28 cellular contexts compared by ENCODE assay signal in genomic region chr11:74689666-74690065, GRCh38. TPM values are rescaled to one million over a fixed set of nuclear protein-coding genes. Genes with fewer than 3 reads are reported as not detected.
DNase-seq lines count a peak whose midpoint lies in the region; ATAC-seq and TF ChIP-seq lines count a peak whose summit lies in the region.
"Had no signal": no experiment of that assay in that cellular context is flagged by ENCODE, and none has a peak within 500 bp of the region (broad histone marks: within the 10 kb centered on the region; RNA-seq: fewer than 3 reads in every experiment).

No MANE protein-coding gene starts in this region.

- H4K20me1 ChIP-seq in osteoblast (ENCODE audit: insufficient read depth, low read length), result no peaks in the 10 kb centered on the region

- H2AFZ ChIP-seq in osteoblast (ENCODE audit: low read length), result no peak overlapping the region
- H2AFZ ChIP-seq: GM23338, PC-9 had no signal

- H3K36me3 Mint-ChIP-seq in activated naive CD8-positive, alpha-beta T cell treated with anti-CD3 and anti-CD28 coated beads for 36 hours, result no peaks in the 10 kb centered on the region

- H3K4me2 ChIP-seq in osteoblast (ENCODE audit: insufficient read depth, low read length), result no peak overlapping the region
- H3K4me2 ChIP-seq: GM23338, PC-9, SK-N-SH had no signal

- H3K27me3 ChIP-seq in MG63 (no peaks in the 10 kb centered on the region), osteoblast (ENCODE audit: insufficient read depth, low read length) (no peaks in the 10 kb centered on the region)
- H3K27me3 ChIP-seq: BE2C, gastroesophageal sphincter, tibial artery had no signal

- H3K4me1 ChIP-seq in osteoblast (ENCODE audit: insufficient read depth, low read length), result peaks cover 38% of the 10 kb centered on the region
- H3K4me1 ChIP-seq: BE2C had no signal

- H3K27ac ChIP-seq in osteoblast (ENCODE audit: low read depth, low read length), result no peak overlapping the region
- H3K27ac ChIP-seq: gastroesophageal sphincter, neutrophil, PC-9, WERI-Rb-1 had no signal

- TF ChIP-seq CTCF in choroid plexus epithelial cell (conservative IDR thresholded peaks at IDR 0.05; ENCODE audit: low read depth, low read length), result no peak
- TF ChIP-seq CTCF in osteoblast (IDR thresholded peaks at IDR 0.05; ENCODE audit: extremely low read depth, low read depth, low read length), result no peak

- H3K27me3 Mint-ChIP-seq in activated naive CD8-positive, alpha-beta T cell treated with anti-CD3 and anti-CD28 coated beads for 36 hours, result peaks cover 6% of the 10 kb centered on the region

- no peak for ATAC-seq in HG02763 (IDR thresholded peaks at IDR 0.05; ENCODE audit: unreplicated experiment)
- ATAC-seq: activated naive CD8-positive, alpha-beta T cell treated with anti-CD3 and anti-CD28 coated beads, Interleukin-2, amount 50 U/mL, for 24 hours; gastroesophageal sphincter; GM23338; stimulated activated naive CD8-positive, alpha-beta T cell treated with anti-CD3 and anti-CD28 coated beads, Interleukin-15, Interleukin-2, amounts not matched to agents 100 U/mL and 50 U/mL, for 24 hours had no signal

- H3K36me3 ChIP-seq in MG63 (no peaks in the 10 kb centered on the region), osteoblast (ENCODE audit: insufficient read depth, low read length) (no peaks in the 10 kb centered on the region)
- H3K36me3 ChIP-seq: BE2C, gastroesophageal sphincter, neutrophil, tibial artery, WERI-Rb-1 had no signal

- H3K27ac Mint-ChIP-seq in activated naive CD8-positive, alpha-beta T cell treated with anti-CD3 and anti-CD28 coated beads for 36 hours, result no peak overlapping the region
- H3K27ac Mint-ChIP-seq: activated naive CD8-positive, alpha-beta T cell treated with anti-CD3 and anti-CD28 coated beads, Interleukin-2, amount 50 U/mL, for 24 hours; GM23338 had no signal

- H3K79me2 ChIP-seq in osteoblast (ENCODE audit: insufficient read depth, low read length), result no peaks in the 10 kb centered on the region

- no peaks in the 10 kb centered on the region for H3K9me3 Mint-ChIP-seq in activated naive CD8-positive, alpha-beta T cell treated with anti-CD3 and anti-CD28 coated beads for 36 hours
- H3K9me3 Mint-ChIP-seq: activated naive CD8-positive, alpha-beta T cell treated with anti-CD3 and anti-CD28 coated beads, Interleukin-2, amount 50 U/mL, for 24 hours; GM23338 had no signal

- no peaks in the 10 kb centered on the region for H3K4me1 Mint-ChIP-seq in activated naive CD8-positive, alpha-beta T cell treated with anti-CD3 and anti-CD28 coated beads for 36 hours
- H3K4me1 Mint-ChIP-seq: activated naive CD8-positive, alpha-beta T cell treated with anti-CD3 and anti-CD28 coated beads, Interleukin-2, amount 50 U/mL, for 24 hours; GM23338 had no signal

- no peak overlapping the region for H3K4me3 Mint-ChIP-seq in activated naive CD8-positive, alpha-beta T cell treated with anti-CD3 and anti-CD28 coated beads for 36 hours
- H3K4me3 Mint-ChIP-seq: activated naive CD8-positive, alpha-beta T cell treated with anti-CD3 and anti-CD28 coated beads, Interleukin-2, amount 50 U/mL, for 24 hours; GM23338 had no signal

- H3K4me3 ChIP-seq in MG63 (no peak overlapping the region), choroid plexus epithelial cell (ENCODE audit: low read depth, low read length) (no peak overlapping the region), osteoblast (ENCODE audit: insufficient read depth, low read length) (no peak overlapping the region)
- H3K4me3 ChIP-seq: gastroesophageal sphincter, GM23338, PC-9, tibial artery had no signal

- H3K9me3 ChIP-seq in MG63 (no peaks in the 10 kb centered on the region), osteoblast (ENCODE audit: low read depth, low read length) (no peaks in the 10 kb centered on the region)
- H3K9me3 ChIP-seq: BE2C, gastroesophageal sphincter, neutrophil, SK-N-SH, tibial artery had no signal

- DNase-seq in ELR (ENCODE audit: low read depth), result peak; percentile 62
- DNase-seq in MG63, result peak; percentile 30
- DNase-seq in choroid plexus epithelial cell (ENCODE audit: low read depth), result peak; percentile 65
- peak; percentile 90 for DNase-seq in osteoblast (ENCODE audit: insufficient read length, low spot score, missing footprints)
- DNase-seq in hippocampal formation (lab: John Stamatoyannopoulos, UW), result no peak
- no peak for DNase-seq in stimulated activated CD4-positive, alpha-beta T cell treated with anti-CD3 and anti-CD28 coated beads, Interleukin-15, amount 100 ng/mL, for 24 hours
- DNase-seq in activated naive CD8-positive, alpha-beta T cell treated with anti-CD3 and anti-CD28 coated beads for 36 hours, result no peak
- DNase-seq: activated effector memory CD4-positive, alpha-beta T cell treated with anti-CD3 and anti-CD28 coated beads, Interleukin-2, amount 50 U/mL, for 16 hours; activated naive CD8-positive, alpha-beta T cell treated with anti-CD3 and anti-CD28 coated beads, Interleukin-2, amount 50 U/mL, for 24 hours; BE2C; dermis blood vessel endothelial cell; DND-41; mesenchymal stem cell; NCI-H1105 treated with DMSO at 0.1 percent for 48 hours; NCI-H2081 treated with DMSO at 0.1 percent for 48 hours; NCI-H446 treated with DMSO at 0.1 percent for 48 hours; PC-9; SK-N-SH; stimulated activated CD4-positive, alpha-beta T cell treated with anti-CD3 and anti-CD28 coated beads, Interleukin-4, amount 100 ng/mL, for 4 hours; stimulated activated naive CD8-positive, alpha-beta T cell treated with anti-CD3 and anti-CD28 coated beads, Interleukin-15, Interleukin-2, amounts not matched to agents 100 U/mL and 50 U/mL, for 24 hours; tibial artery; WERI-Rb-1 had no signal

RNA-seq across cellular contexts. Expression of gene CHRDL2, which starts 41.6 kb away (rescaled TPM):
- total RNA-seq in MG63 (2014; rRNA removed; shearing (Covaris generic); ENCODE audit: low replicate concordance), result not detected in 2 replicates
- under 0.01 TPM in 1 of 2 replicates, not detected in the other for total RNA-seq in osteoblast
- not detected for total RNA-seq in activated naive CD8-positive, alpha-beta T cell treated with anti-CD3 and anti-CD28 coated beads for 36 hours
- total RNA-seq: myocyte; PC-9; T-helper 2 cell treated with Interferon-gamma antibody and Interleukin-4, amounts not matched to agents 100 ng/mL and 5 ng/mL, for 36 hours had no signal

RNA-seq across cellular contexts. Expression of gene RNF169, which starts 59.0 kb away (rescaled TPM):
- 11.2 and 11.8 TPM in 2 replicates for total RNA-seq in MG63 (2014; rRNA removed; shearing (Covaris generic); ENCODE audit: low replicate concordance)
- total RNA-seq in osteoblast, result 32.6 and 32.7 TPM in 2 replicates
- 10 to 100 TPM; 12.4 to 13.3 TPM for total RNA-seq in activated naive CD8-positive, alpha-beta T cell treated with anti-CD3 and anti-CD28 coated beads for 36 hours

Comparison
In these comparisons a context has a peak if more than half of its experiments do, and no peak if none do; other contexts are left out.
1. DNase-seq: peak in ELR (single experiment), MG63 (single experiment), choroid plexus epithelial cell (single experiment) and osteoblast (single experiment); none in hippocampal formation (0 of 2), stimulated activated CD4-positive, alpha-beta T cell treated with anti-CD3 and anti-CD28 coated beads, Interleukin-15, amount 100 ng/mL, for 24 hours (single experiment) and activated naive CD8-positive, alpha-beta T cell treated with anti-CD3 and anti-CD28 coated beads for 36 hours (single experiment).